8 cellular contexts compared by ENCODE assay signal in the genomic region with DNA sequence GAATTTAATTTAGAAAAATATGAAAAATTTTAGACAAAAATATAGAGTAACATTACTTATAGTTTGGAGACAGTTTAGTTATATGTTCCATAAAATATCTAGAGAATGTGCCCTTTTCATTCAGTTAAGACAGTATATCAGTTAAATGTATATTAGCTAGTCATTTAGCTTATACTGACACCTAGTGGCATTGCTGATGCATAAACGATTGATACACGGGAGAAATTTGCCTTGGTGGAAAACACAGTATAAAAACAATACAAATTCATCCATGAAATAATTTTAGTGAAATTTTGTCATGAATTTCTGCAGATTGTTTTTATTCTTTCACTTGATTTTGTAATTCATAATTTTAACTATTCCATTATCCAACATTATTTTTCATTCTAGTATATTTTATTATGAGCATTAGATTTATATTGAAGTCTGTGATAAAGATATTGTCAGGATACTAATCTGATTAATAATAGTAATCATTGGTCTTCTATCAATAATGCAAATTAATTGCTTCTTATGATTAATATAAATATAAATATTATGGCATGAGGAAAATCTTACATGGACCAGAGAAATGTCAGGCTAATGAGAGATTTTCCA.
DNase-seq lines count a peak whose midpoint lies in the region; ATAC-seq and TF ChIP-seq lines count a peak whose summit lies in the region.

No MANE protein-coding gene starts in this region.

- H3K27ac Mint-ChIP-seq in stimulated activated naive CD8-positive, alpha-beta T cell treated with anti-CD3 and anti-CD28 coated beads, Interleukin-15, amount 100 ng/mL, for 72 hours = no peak overlapping the region

- H3K27ac ChIP-seq in sigmoid colon = no peak overlapping the region

- H3K4me1 ChIP-seq in sigmoid colon = no peaks in the 10 kb centered on the region

- peak; percentile 1 for DNase-seq in GM04503 (ENCODE audit: low read depth)
- DNase-seq in KBM-7 = peak; percentile 37
- DNase-seq in RPMI8226 = peak; percentile 22
- DNase-seq in fibroblast of mammary gland (ENCODE audit: low read depth) = peak; percentile 56
- no peak for DNase-seq in sigmoid colon
- no peak for DNase-seq in stimulated activated naive CD8-positive, alpha-beta T cell treated with anti-CD3 and anti-CD28 coated beads, Interleukin-15, amount 100 ng/mL, for 72 hours
- DNase-seq in GF-D8 (lab: John Stamatoyannopoulos, UW) = no peak

- WGBS in sigmoid colon, 2 donors = 0% methylated on average over 2 of the region's 2 CpGs

- peak; percentile 88 for ATAC-seq in GM21529 (IDR thresholded peaks at IDR 0.05; ENCODE audit: unreplicated experiment)
- ATAC-seq in stimulated activated naive CD8-positive, alpha-beta T cell treated with anti-CD3 and anti-CD28 coated beads, Interleukin-15, amount 100 ng/mL, for 72 hours = no peak

- in situ Hi-C loops in KBM-7 (cut with MboI; ENCODE audit: low pct_unique_long_range_greater_than_20kb, low sequenced_read_pairs) = loop anchor here (25.0 kb wide), 1 partner anchor 555 kb away; no protein-coding TSS in a partner anchor

- no peak overlapping the region for H3K4me3 Mint-ChIP-seq in stimulated activated naive CD8-positive, alpha-beta T cell treated with anti-CD3 and anti-CD28 coated beads, Interleukin-15, amount 100 ng/mL, for 72 hours

- no peaks in the 10 kb centered on the region for H3K27me3 Mint-ChIP-seq in stimulated activated naive CD8-positive, alpha-beta T cell treated with anti-CD3 and anti-CD28 coated beads, Interleukin-15, amount 100 ng/mL, for 72 hours

- intact Hi-C loops in sigmoid colon (cut with DNase I) = loop anchor here (1.0 to 2.0 kb wide), 2 partner anchors 555 to 599 kb away; no protein-coding TSS in a partner anchor

- no peaks in the 10 kb centered on the region for H3K9me3 ChIP-seq in sigmoid colon

- H3K9me3 Mint-ChIP-seq in stimulated activated naive CD8-positive, alpha-beta T cell treated with anti-CD3 and anti-CD28 coated beads, Interleukin-15, amount 100 ng/mL, for 72 hours = no peaks in the 10 kb centered on the region

- no peaks in the 10 kb centered on the region for H3K27me3 ChIP-seq in sigmoid colon

- no peak for TF ChIP-seq POLR2A in sigmoid colon (IDR thresholded peaks at IDR 0.05)

- TF ChIP-seq CTCF in fibroblast of mammary gland (conservative IDR thresholded peaks at IDR 0.05; ENCODE audit: control insufficient read depth, insufficient read depth, low read depth, low read length) (peak; percentile 70), sigmoid colon (IDR thresholded peaks at IDR 0.05) (peak; percentile 56 to 66 (median 60))

- no peaks in the 10 kb centered on the region for H3K4me1 Mint-ChIP-seq in stimulated activated naive CD8-positive, alpha-beta T cell treated with anti-CD3 and anti-CD28 coated beads, Interleukin-15, amount 100 ng/mL, for 72 hours

- H3K36me3 ChIP-seq in sigmoid colon = no peaks in the 10 kb centered on the region

- TF ChIP-seq EP300 in sigmoid colon (IDR thresholded peaks at IDR 0.05) = no peak

- H3K4me3 ChIP-seq in fibroblast of mammary gland (ENCODE audit: control insufficient read depth, low read depth, low read length) = no peak overlapping the region
- no peak overlapping the region for H3K4me3 ChIP-seq in sigmoid colon

Comparison
In these comparisons a context has a peak if more than half of its experiments do, and no peak if none do; other contexts are left out.
1. DNase-seq: peak in GM04503 (single experiment), KBM-7 (single experiment), RPMI8226 (single experiment) and fibroblast of mammary gland (single experiment); none in sigmoid colon (single experiment), stimulated activated naive CD8-positive, alpha-beta T cell treated with anti-CD3 and anti-CD28 coated beads, Interleukin-15, amount 100 ng/mL, for 72 hours (0 of 2) and GF-D8 (single experiment).